2 cellular contexts compared by ENCODE assay signal in the genomic region with DNA sequence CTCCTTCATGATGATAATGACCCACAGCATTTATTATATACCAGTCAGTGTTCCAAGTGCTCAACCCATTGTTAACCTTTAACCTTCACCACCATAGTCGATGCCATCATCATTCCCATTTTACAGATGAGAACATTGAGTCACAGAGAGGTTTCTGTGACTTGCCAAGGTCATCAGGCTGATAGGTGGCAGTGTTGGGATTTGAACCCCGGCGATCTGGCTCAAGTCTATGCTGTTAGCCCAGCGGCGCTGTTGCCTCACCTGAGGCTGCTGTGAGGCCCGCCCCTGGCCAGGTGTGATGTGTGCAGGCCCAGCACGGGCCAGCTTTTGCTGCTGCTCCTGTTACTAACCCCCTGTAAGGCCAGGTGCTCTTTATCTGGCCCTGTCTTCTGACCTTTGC.
TF ChIP-seq lines count a peak whose summit lies in the region.

No MANE protein-coding gene starts in this region.

TF ChIP-seq in A549, 52 proteins besides CTCF, POLR2A, EP300 and RAD21:
- peak; percentile 51; the same call in 1 of the 2 replicates for TF ChIP-seq HDAC2 (IDR thresholded peaks at IDR 0.05)
- TF ChIP-seq HOXB5 (CRISPR knock-in tag; IDR thresholded peaks at IDR 0.05): no peak
- no peak for TF ChIP-seq NPAS2 (CRISPR knock-in tag; IDR thresholded peaks at IDR 0.05; ENCODE audit: borderline replicate concordance)
- TF ChIP-seq KDM1A (IDR thresholded peaks at IDR 0.05; ENCODE audit: low read depth): peak; percentile 62; the same call in 1 of the 2 replicates

TF ChIP-seq in H1, 55 proteins besides CTCF, POLR2A, EP300 and RAD21 (continued from another document):
- TF ChIP-seq ZNF274 (IDR thresholded peaks at IDR 0.05; ENCODE audit: borderline replicate concordance, extremely low read depth, low read length) (no peak), KDM1A (IDR thresholded peaks at IDR 0.05; ENCODE audit: borderline replicate concordance, low read length) (peak; percentile 79; the same call in 1 of the 2 replicates), SIX5 (IDR thresholded peaks at IDR 0.05; ENCODE audit: low read depth, low read length) (no peak)
